ENCODE assay signal across 22 cellular contexts in genomic region chr13:109968876-109969577, GRCh38.
A peak's percentile ranks its signal among the peaks of the same experiment; 100 is the strongest.
DNase-seq lines count a peak whose midpoint lies in the region; ATAC-seq and TF ChIP-seq lines count a peak whose summit lies in the region.
"Had no signal": no experiment of that assay in that cellular context is flagged by ENCODE, and none has a peak within 500 bp of the region (broad histone marks: within the 10 kb centered on the region; RNA-seq: fewer than 3 reads in every experiment).

No MANE protein-coding gene starts in this region.

- POLR2A ChIA-PET in WTC11 (lab: Charles Lee), result no interaction called here

- no peak overlapping the region for H3K9ac ChIP-seq in trophoblast cell (ENCODE audit: low read length)

- H3K14ac ChIP-seq in trophoblast cell (ENCODE audit: low read length), result no peak overlapping the region

- no peaks in the 10 kb centered on the region for H3K79me1 ChIP-seq in trophoblast cell (ENCODE audit: low read length)

- H2BK12ac ChIP-seq in trophoblast cell (ENCODE audit: low read length), result no peak overlapping the region

- no peak overlapping the region for H3K27ac Mint-ChIP-seq in WTC11
- H3K27ac Mint-ChIP-seq: dendritic cell treated with granulocyte-macrophage colony-stimulating factor and Interleukin-4, amounts not matched to agents 40 ng/mL and 50 ng/mL, for 4 days; mesothelial cell of epicardium; natural killer cell treated with Interleukin-12 subunit alpha and Interleukin-12 subunit beta and Interleukin-15 and Interleukin-18, amount 100 ng/mL, for 72 hours; stimulated activated memory B cell treated with anti-CD40 and anti-IgM and Interleukin-4, amounts not matched to agents 10 μg/mL and 1 μg/mL and 100 μg/mL, for 72 hours had no signal

- TF ChIP-seq CTCF in HL-60 (IDR thresholded peaks at IDR 0.05; ENCODE audit: insufficient read depth, low read length) (no peak), foreskin fibroblast (IDR thresholded peaks at IDR 0.05; ENCODE audit: low read depth, low read length) (no peak), WTC11 (IDR thresholded peaks at IDR 0.05) (no peak), ovary (IDR thresholded peaks at IDR 0.05) (no peak)

- no peak overlapping the region for H4K91ac ChIP-seq in trophoblast cell (ENCODE audit: low read depth, low read length)

- no peak overlapping the region for H4K8ac ChIP-seq in trophoblast cell (ENCODE audit: low read depth, low read length)

- H2AK5ac ChIP-seq in trophoblast cell (ENCODE audit: low read length), result no peak overlapping the region

- H3K36me3 ChIP-seq in trophoblast cell (ENCODE audit: control insufficient read depth in 1 of 2, insufficient read depth in 2 of 2, low read length in 2 of 2), result no peaks in the 10 kb centered on the region
- no peaks in the 10 kb centered on the region for H3K36me3 ChIP-seq in ovary
- H3K36me3 ChIP-seq: brain microvascular endothelial cell, pancreas, right lobe of liver, thoracic aorta had no signal

- TF ChIP-seq POLR2A in ovary (IDR thresholded peaks at IDR 0.05), result no peak

- no peak overlapping the region for H2BK120ac ChIP-seq in trophoblast cell (ENCODE audit: insufficient read depth, low read length, poor library complexity)

- no peak overlapping the region for H3K18ac ChIP-seq in trophoblast cell (ENCODE audit: low read length)

- H3K4me1 ChIP-seq in trophoblast cell (ENCODE audit: control insufficient read depth in 1 of 2, insufficient read depth in 2 of 2, low read length in 2 of 2), result no peaks in the 10 kb centered on the region
- H3K4me1 ChIP-seq in ovary (ENCODE audit: insufficient read depth), result no peaks in the 10 kb centered on the region
- H3K4me1 ChIP-seq: pancreas, right lobe of liver had no signal

- no peaks in the 10 kb centered on the region for H3K4me1 Mint-ChIP-seq in WTC11
- H3K4me1 Mint-ChIP-seq: mesothelial cell of epicardium; stimulated activated memory B cell treated with anti-CD40 and anti-IgM and Interleukin-4, amounts not matched to agents 10 μg/mL and 1 μg/mL and 100 μg/mL, for 72 hours had no signal

- no peak for TF ChIP-seq EP300 in ovary (IDR thresholded peaks at IDR 0.05)

- no peaks in the 10 kb centered on the region for H3K27me3 ChIP-seq in HL-60 (ENCODE audit: insufficient read depth, poor library complexity, severe bottlenecking)
- H3K27me3 ChIP-seq in trophoblast cell (ENCODE audit: insufficient read depth, low read length), result no peaks in the 10 kb centered on the region
- no peaks in the 10 kb centered on the region for H3K27me3 ChIP-seq in ovary
- H3K27me3 ChIP-seq: brain microvascular endothelial cell, pancreas, right lobe of liver had no signal

- H4K12ac ChIP-seq in trophoblast cell (ENCODE audit: low read depth, low read length), result no peak overlapping the region

- H3K4ac ChIP-seq in trophoblast cell (ENCODE audit: low read depth, low read length), result no peak overlapping the region

- CTCF ChIA-PET in WTC11 (lab: Charles Lee), result no interaction called here

- H3K27ac ChIP-seq in HL-60 (replicated peaks), result no peak overlapping the region
- H3K27ac ChIP-seq in trophoblast cell (ENCODE audit: low read depth, low read length), result no peak overlapping the region
- H3K27ac ChIP-seq in ovary, result no peak overlapping the region
- H3K27ac ChIP-seq: brain microvascular endothelial cell, pancreas, right lobe of liver, thoracic aorta, VCaP had no signal

- peaks cover 11% of the 10 kb centered on the region; the same call in 1 of the 2 replicates for H3K36me3 Mint-ChIP-seq in WTC11
- H3K36me3 Mint-ChIP-seq: natural killer cell treated with Interleukin-12 subunit alpha and Interleukin-12 subunit beta and Interleukin-15 and Interleukin-18, amount 100 ng/mL, for 72 hours; stimulated activated memory B cell treated with anti-CD40 and anti-IgM and Interleukin-4, amounts not matched to agents 10 μg/mL and 1 μg/mL and 100 μg/mL, for 72 hours had no signal

- peaks cover 17% of the 10 kb centered on the region for H3K9me3 Mint-ChIP-seq in WTC11

- H2BK5ac ChIP-seq in trophoblast cell (ENCODE audit: low read depth, low read length, poor library complexity), result no peak overlapping the region

- DNase-seq in HL-60 (ENCODE audit: low read depth in 1 of 2, low spot score in 1 of 2) (peak; percentile 50 to 70), NOMO-1 treated with dmso at 0.1 percent for 144 hours (lab: John Stamatoyannopoulos, UW; ENCODE audit: unreplicated experiment) (peak; percentile 24), foreskin fibroblast (peak; percentile 76 to 86), trophoblast cell (no peak), WTC11 (ENCODE audit: low spot score) (no peak), ovary (no peak), HuH-7 (ENCODE audit: low spot score) (no peak)
- DNase-seq: activated effector memory CD4-positive, alpha-beta T cell treated with Interleukin-2 at 50 U/mL for 16 hours; brain microvascular endothelial cell; HCEC 1CT; NCI-H146; NCI-H2171 treated with DMSO at 0.1 percent for 48 hours; NCI-H526 treated with DMSO at 0.1 percent for 48 hours; pancreas; right lobe of liver; SHP77 treated with DMSO at 0.1 percent for 48 hours had no signal

- no peak overlapping the region for H3K23ac ChIP-seq in trophoblast cell (ENCODE audit: low read length)

- WGBS in trophoblast cell (ENCODE audit: extremely low coverage, insufficient coverage, insufficient read length), result no CpG with 5 or more reads among the region's 12 CpGs
- WGBS in ovary, 3 donors, result 82 to 86% (median 84%) methylated on average over 12 of the region's 12 CpGs

- H3K27me3 Mint-ChIP-seq in WTC11 (ENCODE audit: low read depth), result no peaks in the 10 kb centered on the region
- H3K27me3 Mint-ChIP-seq: dendritic cell treated with granulocyte-macrophage colony-stimulating factor and Interleukin-4, amounts not matched to agents 40 ng/mL and 50 ng/mL, for 4 days; natural killer cell treated with Interleukin-12 subunit alpha and Interleukin-12 subunit beta and Interleukin-15 and Interleukin-18, amount 100 ng/mL, for 72 hours; stimulated activated memory B cell treated with anti-CD40 and anti-IgM and Interleukin-4, amounts not matched to agents 10 μg/mL and 1 μg/mL and 100 μg/mL, for 72 hours had no signal

- H3K79me2 ChIP-seq in trophoblast cell (ENCODE audit: control insufficient read depth, insufficient read depth, low read length, poor library complexity), result no peaks in the 10 kb centered on the region

- H2AFZ ChIP-seq in trophoblast cell (ENCODE audit: insufficient read depth, low read length, poor library complexity), result peak overlapping the region; percentile 50

- H3K4me3 ChIP-seq in HL-60 (replicated peaks; ENCODE audit: insufficient read depth, low read length), result no peak overlapping the region
- no peak overlapping the region for H3K4me3 ChIP-seq in foreskin fibroblast (ENCODE audit: low read depth in 1 of 2, low read length in 2 of 2)
- no peak overlapping the region for H3K4me3 ChIP-seq in trophoblast cell (ENCODE audit: low read depth, low read length)
- H3K4me3 ChIP-seq in ovary, result no peak overlapping the region
- H3K4me3 ChIP-seq: pancreas, right lobe of liver, thoracic aorta had no signal

- intact Hi-C loops in ovary (cut with DNase I), result no loop called here

- ATAC-seq in WTC11, result no peak
- ATAC-seq: pancreas; stimulated activated memory B cell treated with anti-CD40 and anti-IgM and Interleukin-4, amounts not matched to agents 10 μg/mL and 1 μg/mL and 100 μg/mL, for 72 hours had no signal

- H3K4me2 ChIP-seq in trophoblast cell (ENCODE audit: low read length), result no peak overlapping the region

- H3K9me3 ChIP-seq in trophoblast cell (ENCODE audit: insufficient read depth, low read depth, low read length) (peaks cover 4% of the 10 kb centered on the region), ovary (no peaks in the 10 kb centered on the region)
- H3K9me3 ChIP-seq: pancreas, right lobe of liver, thoracic aorta had no signal

- H3K4me3 Mint-ChIP-seq in WTC11, result no peak overlapping the region
- H3K4me3 Mint-ChIP-seq: dendritic cell treated with granulocyte-macrophage colony-stimulating factor and Interleukin-4, amounts not matched to agents 40 ng/mL and 50 ng/mL, for 4 days; mesothelial cell of epicardium; natural killer cell treated with Interleukin-12 subunit alpha and Interleukin-12 subunit beta and Interleukin-15 and Interleukin-18, amount 100 ng/mL, for 72 hours; stimulated activated memory B cell treated with anti-CD40 and anti-IgM and Interleukin-4, amounts not matched to agents 10 μg/mL and 1 μg/mL and 100 μg/mL, for 72 hours had no signal

TF ChIP-seq in WTC11, 78 proteins besides CTCF, POLR2A, EP300 and RAD21 (continues in another document):
- TF ChIP-seq, protein P1, sequence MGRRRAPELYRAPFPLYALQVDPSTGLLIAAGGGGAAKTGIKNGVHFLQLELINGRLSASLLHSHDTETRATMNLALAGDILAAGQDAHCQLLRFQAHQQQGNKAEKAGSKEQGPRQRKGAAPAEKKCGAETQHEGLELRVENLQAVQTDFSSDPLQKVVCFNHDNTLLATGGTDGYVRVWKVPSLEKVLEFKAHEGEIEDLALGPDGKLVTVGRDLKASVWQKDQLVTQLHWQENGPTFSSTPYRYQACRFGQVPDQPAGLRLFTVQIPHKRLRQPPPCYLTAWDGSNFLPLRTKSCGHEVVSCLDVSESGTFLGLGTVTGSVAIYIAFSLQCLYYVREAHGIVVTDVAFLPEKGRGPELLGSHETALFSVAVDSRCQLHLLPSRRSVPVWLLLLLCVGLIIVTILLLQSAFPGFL (CRISPR knock-in tag; IDR thresholded peaks at IDR 0.05; ENCODE audit: borderline replicate concordance), result no peak
- TF ChIP-seq IRF2 (CRISPR knock-in tag; IDR thresholded peaks at IDR 0.05; ENCODE audit: borderline replicate concordance, low read depth) (no peak), EMX1 (CRISPR knock-in tag; IDR thresholded peaks at IDR 0.05) (no peak), RORB (CRISPR knock-in tag; IDR thresholded peaks at IDR 0.05) (no peak), ESRRA (CRISPR knock-in tag; IDR thresholded peaks at IDR 0.05; ENCODE audit: borderline replicate concordance) (no peak), PRRX2 (CRISPR knock-in tag; IDR thresholded peaks at IDR 0.05) (no peak), TEAD1 (CRISPR knock-in tag; IDR thresholded peaks at IDR 0.05) (no peak), NFATC4 (CRISPR knock-in tag; IDR thresholded peaks at IDR 0.05) (no peak)
- TF ChIP-seq, protein P2, sequence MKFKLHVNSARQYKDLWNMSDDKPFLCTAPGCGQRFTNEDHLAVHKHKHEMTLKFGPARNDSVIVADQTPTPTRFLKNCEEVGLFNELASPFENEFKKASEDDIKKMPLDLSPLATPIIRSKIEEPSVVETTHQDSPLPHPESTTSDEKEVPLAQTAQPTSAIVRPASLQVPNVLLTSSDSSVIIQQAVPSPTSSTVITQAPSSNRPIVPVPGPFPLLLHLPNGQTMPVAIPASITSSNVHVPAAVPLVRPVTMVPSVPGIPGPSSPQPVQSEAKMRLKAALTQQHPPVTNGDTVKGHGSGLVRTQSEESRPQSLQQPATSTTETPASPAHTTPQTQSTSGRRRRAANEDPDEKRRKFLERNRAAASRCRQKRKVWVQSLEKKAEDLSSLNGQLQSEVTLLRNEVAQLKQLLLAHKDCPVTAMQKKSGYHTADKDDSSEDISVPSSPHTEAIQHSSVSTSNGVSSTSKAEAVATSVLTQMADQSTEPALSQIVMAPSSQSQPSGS (CRISPR knock-in tag; IDR thresholded peaks at IDR 0.05; ENCODE audit: borderline replicate concordance, low read depth), result no peak

Comparison
In these comparisons a context has a peak if more than half of its experiments do, and no peak if none do; other contexts are left out.
1. DNase-seq: peak in HL-60 (2 of 2), NOMO-1 treated with dmso at 0.1 percent for 144 hours (single experiment) and foreskin fibroblast (2 of 2); none in trophoblast cell (0 of 2), WTC11 (single experiment), ovary (0 of 5) and HuH-7 (single experiment).